Comparison of ENCODE assay signal across 9 cellular contexts in genomic region chr19:1360818-1361461, GRCh38. TPM values are rescaled to one million over a fixed set of nuclear protein-coding genes. Genes with fewer than 3 reads are reported as not detected.
DNase-seq lines count a peak whose midpoint lies in the region; FAIRE-seq and TF ChIP-seq lines count a peak whose summit lies in the region.
"Had no signal": no experiment of that assay in that cellular context is flagged by ENCODE, and none has a peak within 500 bp of the region (broad histone marks: within the 10 kb centered on the region; RNA-seq: fewer than 3 reads in every experiment).

No MANE protein-coding gene starts in this region.

- DNase-seq in Daoy (ENCODE audit: low read depth) (peak; percentile 80), RCC 7860 (ENCODE audit: low spot score) (peak; percentile 28), fibroblast of the aortic adventitia (ENCODE audit: low read depth) (peak; percentile 85), osteocyte (ENCODE audit: extremely low spot score, unreplicated experiment) (peak; percentile 90), GM20000 (ENCODE audit: low spot score) (no peak)
- no peak for DNase-seq in effector CD8-positive, alpha-beta T cell (lab: John Stamatoyannopoulos, UW)
- no peak for DNase-seq in stimulated activated CD4-positive, alpha-beta T cell treated with anti-CD3 and anti-CD28 coated beads, Interleukin-2, amount 100 ng/mL, for 48 hours
- DNase-seq in stimulated activated CD4-positive, alpha-beta T cell treated with anti-CD3 and anti-CD28 coated beads, Interleukin-4, amount 100 ng/mL, for 1 hour: no peak

- H3K9me3 Mint-ChIP-seq in osteocyte (ENCODE audit: unreplicated experiment): no peaks in the 10 kb centered on the region
- H3K9me3 Mint-ChIP-seq: activated naive CD4-positive, alpha-beta T cell treated with anti-CD3 and anti-CD28 coated beads, Interleukin-2, amount 50 U/mL, for 24 hours had no signal

- H3K27me3 Mint-ChIP-seq in osteocyte (ENCODE audit: unreplicated experiment): no peaks in the 10 kb centered on the region
- H3K27me3 Mint-ChIP-seq: activated naive CD4-positive, alpha-beta T cell treated with anti-CD3 and anti-CD28 coated beads, Interleukin-2, amount 50 U/mL, for 24 hours had no signal

- TF ChIP-seq CTCF in fibroblast of the aortic adventitia (IDR thresholded peaks at IDR 0.05; ENCODE audit: insufficient read depth, low read length) (no peak), osteocyte (IDR thresholded peaks at IDR 0.05) (no peak), GM20000 (IDR thresholded peaks at IDR 0.05; ENCODE audit: extremely low read depth, missing control alignments) (no peak)

- peak overlapping the region; percentile 55 for H3K4me3 ChIP-seq in fibroblast of the aortic adventitia (ENCODE audit: low read depth, low read length)

- H3K4me3 Mint-ChIP-seq in osteocyte (ENCODE audit: unreplicated experiment): peak overlapping the region; percentile 69
- H3K4me3 Mint-ChIP-seq: activated naive CD4-positive, alpha-beta T cell treated with anti-CD3 and anti-CD28 coated beads, Interleukin-2, amount 50 U/mL, for 24 hours had no signal

- FAIRE-seq in RCC 7860 (lab: Jason Lieb, UNC): no peak

- H3K36me3 Mint-ChIP-seq in osteocyte (ENCODE audit: unreplicated experiment): peaks cover 37% of the 10 kb centered on the region

- peaks cover 36% of the 10 kb centered on the region for H3K4me1 Mint-ChIP-seq in osteocyte (ENCODE audit: unreplicated experiment)

- H3K27ac Mint-ChIP-seq in osteocyte (ENCODE audit: unreplicated experiment): peak overlapping the region; percentile 91
- H3K27ac Mint-ChIP-seq: activated naive CD4-positive, alpha-beta T cell treated with anti-CD3 and anti-CD28 coated beads, Interleukin-2, amount 50 U/mL, for 24 hours had no signal

RNA-seq across cellular contexts. Expression of gene NDUFS7, which starts 22.8 kb away (rescaled TPM):
- 91.7 and 124 TPM in 2 replicates for total RNA-seq in Daoy (2014; rRNA removed; shearing (Covaris generic))
- total RNA-seq in fibroblast of the aortic adventitia (ENCODE audit: low replicate concordance) (14.6 and 40.7 TPM in 2 replicates), osteocyte (71.7 and 74.4 TPM in 2 replicates)

RNA-seq across cellular contexts. Expression of gene GAMT, which starts 40.4 kb away (rescaled TPM):
- 23.5 and 26.3 TPM in 2 replicates for total RNA-seq in Daoy (2014; rRNA removed; shearing (Covaris generic))
- total RNA-seq in fibroblast of the aortic adventitia (ENCODE audit: low replicate concordance) (8.8 and 40.6 TPM in 2 replicates), osteocyte (31.2 and 35.3 TPM in 2 replicates)

RNA-seq across cellular contexts. Expression of gene DAZAP1, which starts 46.4 kb away (rescaled TPM):
- 96.2 and 115 TPM in 2 replicates for total RNA-seq in Daoy (2014; rRNA removed; shearing (Covaris generic))
- total RNA-seq in fibroblast of the aortic adventitia (ENCODE audit: low replicate concordance) (17.3 and 43.8 TPM in 2 replicates), osteocyte (91.0 and 101 TPM in 2 replicates)

Comparison
In these comparisons a context has a peak if more than half of its experiments do, and no peak if none do; other contexts are left out.
1. DNase-seq: peak in Daoy (single experiment), RCC 7860 (single experiment), fibroblast of the aortic adventitia (single experiment) and osteocyte (single experiment); none in effector CD8-positive, alpha-beta T cell (single experiment), GM20000 (single experiment), stimulated activated CD4-positive, alpha-beta T cell treated with anti-CD3 and anti-CD28 coated beads, Interleukin-2, amount 100 ng/mL, for 48 hours (0 of 2) and stimulated activated CD4-positive, alpha-beta T cell treated with anti-CD3 and anti-CD28 coated beads, Interleukin-4, amount 100 ng/mL, for 1 hour (single experiment).